In the genomic region with DNA sequence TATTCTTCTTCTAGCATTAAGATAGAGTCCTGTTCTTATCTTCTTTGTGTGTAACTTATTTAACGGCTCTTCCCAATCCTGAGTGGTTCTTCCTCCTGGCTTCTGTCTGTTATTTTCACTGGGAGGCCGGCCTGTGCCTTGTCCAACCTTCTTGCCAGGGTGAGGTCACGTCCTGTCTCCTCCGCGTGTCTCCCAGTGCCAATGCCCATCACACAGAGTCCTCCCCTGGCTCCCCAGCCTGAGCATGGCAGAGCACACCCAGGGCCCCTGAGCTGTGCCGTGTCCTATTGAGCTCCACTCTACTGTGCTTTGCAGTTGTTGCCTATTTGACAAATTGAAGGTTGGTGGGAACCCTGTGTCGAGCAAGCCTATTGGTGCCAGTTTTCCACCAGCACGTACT, we compare ENCODE assay signal across 22 cellular contexts.
A peak's percentile ranks its signal among the peaks of the same experiment; 100 is the strongest.
DNase-seq lines count a peak whose midpoint lies in the region; ATAC-seq and TF ChIP-seq lines count a peak whose summit lies in the region.
"Had no signal": no experiment of that assay in that cellular context is flagged by ENCODE, and none has a peak within 500 bp of the region (broad histone marks: within the 10 kb centered on the region; RNA-seq: fewer than 3 reads in every experiment).

No MANE protein-coding gene starts in this region.

- intact Hi-C loops in left ventricle myocardium superior (cut with micrococcal nuclease), result no loop called here
- intact Hi-C loops in lower lobe of right lung (cut with DNase I), result no loop called here

- ATAC-seq in left ventricle myocardium superior, result no peak
- ATAC-seq in lower lobe of right lung, result no peak
- no peak for ATAC-seq in GM18498 (IDR thresholded peaks at IDR 0.05; ENCODE audit: unreplicated experiment)
- ATAC-seq: A549, GM12878, HCT116, PC-3 had no signal

- H3K4me3 ChIP-seq in right atrium auricular region, result no peak overlapping the region
- no peak overlapping the region for H3K4me3 ChIP-seq in lower lobe of right lung
- H3K4me3 ChIP-seq: A549; BLaER1 treated with 17β-estradiol and CSF1 and Interleukin-3, amounts not matched to agents 10 nM and 100 nM; GM12878; MG63; SJCRH30 had no signal

- TF ChIP-seq CTCF in right atrium auricular region (IDR thresholded peaks at IDR 0.05) (no peak), lower lobe of right lung (IDR thresholded peaks at IDR 0.05) (no peak)

- H3K27me3 ChIP-seq in right atrium auricular region (no peaks in the 10 kb centered on the region), lower lobe of right lung (ENCODE audit: low read depth) (peaks cover 24% of the 10 kb centered on the region)
- H3K27me3 ChIP-seq: BLaER1 treated with 17β-estradiol and CSF1 and Interleukin-3, amounts not matched to agents 10 nM and 100 nM had no signal

- H3K9me3 ChIP-seq in right atrium auricular region (no peaks in the 10 kb centered on the region), lower lobe of right lung (no peaks in the 10 kb centered on the region)
- H3K9me3 ChIP-seq: A549, MG63, SJCRH30 had no signal

- H3K4me1 ChIP-seq in right atrium auricular region (no peaks in the 10 kb centered on the region), lower lobe of right lung (no peaks in the 10 kb centered on the region)
- H3K4me1 ChIP-seq: A549, SJCRH30 had no signal

- no peaks in the 10 kb centered on the region for H3K36me3 ChIP-seq in right atrium auricular region
- no peaks in the 10 kb centered on the region for H3K36me3 ChIP-seq in lower lobe of right lung
- H3K36me3 ChIP-seq: BLaER1 treated with 17β-estradiol and CSF1 and Interleukin-3, amounts not matched to agents 10 nM and 100 nM; MG63; SJCRH30 had no signal

- DNase-seq in right atrium auricular region (ENCODE audit: low spot score) (peak; percentile 43), left ventricle myocardium superior (no peak), lower lobe of right lung (peak; percentile 10), KG1 (lab: John Stamatoyannopoulos, UW) (no peak), NCI-H1092 treated with DMSO at 0.1 percent for 48 hours (lab: John Stamatoyannopoulos, UW) (no peak)
- peak; percentile 4 for DNase-seq in stimulated activated CD8-positive, alpha-beta memory T cell treated with anti-CD3 and anti-CD28 coated beads, Interleukin-4, amount 100 ng/mL, for 48 hours
- DNase-seq: AML-193; COR-L47; KBM-7; MG63; NCI-H2029; NCI-H446 treated with DMSO at 0.1 percent for 48 hours; NCI-H526; NCI-H82; NK-92 treated with Interleukin-12 subunit alpha and Interleukin-12 subunit beta, amount 100 ng/mL, for 24 hours; PC-3; SJCRH30 had no signal

- H3K27ac ChIP-seq in right atrium auricular region (no peak overlapping the region), lower lobe of right lung (no peak overlapping the region)
- H3K27ac ChIP-seq: A549; BLaER1 treated with 17β-estradiol and CSF1 and Interleukin-3, amounts not matched to agents 10 nM and 100 nM; SJCRH30 had no signal

Comparison
In these comparisons a context has a peak if more than half of its experiments do, and no peak if none do; other contexts are left out.
1. DNase-seq: peak in right atrium auricular region (single experiment), lower lobe of right lung (single experiment) and stimulated activated CD8-positive, alpha-beta memory T cell treated with anti-CD3 and anti-CD28 coated beads, Interleukin-4, amount 100 ng/mL, for 48 hours (single experiment); none in left ventricle myocardium superior (single experiment), KG1 (single experiment) and NCI-H1092 treated with DMSO at 0.1 percent for 48 hours (single experiment).